ENCODE assay signal across 8 cellular contexts in genomic region chr1:247077234-247077633, GRCh38. TPM values are rescaled to one million over a fixed set of nuclear protein-coding genes. Genes with fewer than 3 reads are reported as not detected.
DNase-seq lines count a peak whose midpoint lies in the region; ATAC-seq and TF ChIP-seq lines count a peak whose summit lies in the region.

No MANE protein-coding gene starts in this region.

- H3K4me3 ChIP-seq in HUES64 (ENCODE audit: low read length): peak overlapping the region; percentile 85
- peak overlapping the region; percentile 89 for H3K4me3 ChIP-seq in mesodermal cell (ENCODE audit: extremely low read depth, insufficient read depth, low read length, poor library complexity, severe bottlenecking)

- WGBS in HUES64: 92% methylated on average over 1 of the region's 2 CpGs
- WGBS in mesodermal cell (ENCODE audit: insufficient coverage in 2 of 2), 2 experiments: no CpG with 5 or more reads among the region's 2 CpGs

- peaks cover 7 to 10% (median 8%) of the 10 kb centered on the region in 3 donors for H3K27me3 Mint-ChIP-seq in CD14-positive monocyte (ENCODE audit: low read depth in 3 of 3)
- H3K27me3 Mint-ChIP-seq in activated naive CD8-positive, alpha-beta T cell treated with anti-CD3 and anti-CD28 coated beads, Interleukin-2, amount 50 U/mL, for 24 hours: peaks cover 3% of the 10 kb centered on the region

- intact Hi-C loops in CD14-positive monocyte (cut with micrococcal nuclease) (loop anchor here (10.0 kb wide), 2 partner anchors 142 to 172 kb away; partner anchors contain the start of gene AHCTF1 (in 2 of the 2)), head of caudate nucleus (cut with DNase I) (no loop called here)

- H3K27ac ChIP-seq in HUES64 (ENCODE audit: low read depth, low read length) (no peak overlapping the region), mesodermal cell (ENCODE audit: low read depth, low read length, severe bottlenecking) (no peak overlapping the region)

- H3K27ac Mint-ChIP-seq in CD14-positive monocyte: no peak overlapping the region
- H3K27ac Mint-ChIP-seq in activated naive CD8-positive, alpha-beta T cell treated with anti-CD3 and anti-CD28 coated beads, Interleukin-2, amount 50 U/mL, for 24 hours: no peak overlapping the region

- ATAC-seq in activated naive CD8-positive, alpha-beta T cell treated with anti-CD3 and anti-CD28 coated beads, Interleukin-2, amount 50 U/mL, for 24 hours: no peak
- ATAC-seq in HG03039 (IDR thresholded peaks at IDR 0.05; ENCODE audit: unreplicated experiment): no peak

- H3K27me3 ChIP-seq in HUES64 (ENCODE audit: insufficient read depth, low read length): no peaks in the 10 kb centered on the region

- no peak for DNase-seq in CD14-positive monocyte (ENCODE audit: low spot score)
- no peak for DNase-seq in activated naive CD8-positive, alpha-beta T cell treated with anti-CD3 and anti-CD28 coated beads, Interleukin-2, amount 50 U/mL, for 24 hours
- DNase-seq in head of caudate nucleus: no peak
- no peak for DNase-seq in hypothalamus (lab: John Stamatoyannopoulos, UW)
- DNase-seq in inferior parietal cortex (ENCODE audit: extremely low spot score): no peak

- H3K4me3 Mint-ChIP-seq in CD14-positive monocyte: peak overlapping the region in 1 of 2 donors; percentile 97
- peak overlapping the region; percentile 89 for H3K4me3 Mint-ChIP-seq in activated naive CD8-positive, alpha-beta T cell treated with anti-CD3 and anti-CD28 coated beads, Interleukin-2, amount 50 U/mL, for 24 hours

- H3K4me1 Mint-ChIP-seq in CD14-positive monocyte: peaks cover 28% of the 10 kb centered on the region
- H3K4me1 Mint-ChIP-seq in activated naive CD8-positive, alpha-beta T cell treated with anti-CD3 and anti-CD28 coated beads, Interleukin-2, amount 50 U/mL, for 24 hours: peaks cover 31% of the 10 kb centered on the region

- peaks cover 10% of the 10 kb centered on the region; the same call in 1 of the 2 replicates for H3K4me1 ChIP-seq in HUES64 (ENCODE audit: insufficient read depth, low read length)
- no peaks in the 10 kb centered on the region for H3K4me1 ChIP-seq in mesodermal cell (ENCODE audit: control insufficient read depth, insufficient read depth, low read length, poor library complexity, severe bottlenecking)

- H3K36me3 ChIP-seq in HUES64 (ENCODE audit: insufficient read depth, low read length) (peaks cover 26% of the 10 kb centered on the region), mesodermal cell (ENCODE audit: control insufficient read depth, insufficient read depth, low read length) (peaks cover 35% of the 10 kb centered on the region)

- H3K9me3 ChIP-seq in HUES64 (ENCODE audit: insufficient read depth, low read depth, low read length): peaks cover 27% of the 10 kb centered on the region
- H3K9me3 ChIP-seq in mesodermal cell (ENCODE audit: control insufficient read depth, low read length): peaks cover 34% of the 10 kb centered on the region

- H3K9me3 Mint-ChIP-seq in CD14-positive monocyte: peaks cover 17 to 42% (median 28%) of the 10 kb centered on the region in 7 donors
- H3K9me3 Mint-ChIP-seq in activated naive CD8-positive, alpha-beta T cell treated with anti-CD3 and anti-CD28 coated beads, Interleukin-2, amount 50 U/mL, for 24 hours: peaks cover 28% of the 10 kb centered on the region

- H3K36me3 Mint-ChIP-seq in CD14-positive monocyte: peaks cover 13 to 18% of the 10 kb centered on the region in 2 donors
- peaks cover 36% of the 10 kb centered on the region for H3K36me3 Mint-ChIP-seq in activated naive CD8-positive, alpha-beta T cell treated with anti-CD3 and anti-CD28 coated beads, Interleukin-2, amount 50 U/mL, for 24 hours (ENCODE audit: low read depth)

- 0 out of 2 replicates have a peak overlapping the region, but pooled peaks have one; percentile 93 for H3K9ac ChIP-seq in HUES64 (ENCODE audit: low read depth, low read length)

- TF ChIP-seq CTCF in CD14-positive monocyte (IDR thresholded peaks at IDR 0.05): peak; percentile 17

RNA-seq across cellular contexts. Expression of gene ZNF670, which starts 1.4 kb away (rescaled TPM):
- 1 to 10 TPM in 1 of 2 donors, under 1 TPM in 1; 0.44 to 1.3 TPM for polyA plus RNA-seq in CD14-positive monocyte
- polyA plus RNA-seq in HUES64 (2013, experiment 1 of 2): 12.8 TPM
- 14.7 TPM for polyA plus RNA-seq in HUES64 (2013, experiment 2 of 2)
- polyA plus RNA-seq in mesodermal cell (2013, experiment 1 of 2): 7.5 TPM
- 7.7 TPM for polyA plus RNA-seq in mesodermal cell (2013, experiment 2 of 2)

RNA-seq across cellular contexts. Expression of gene ZNF669, which starts 26.9 kb away (rescaled TPM):
- 1 to 10 TPM; 8.9 TPM for polyA plus RNA-seq in CD14-positive monocyte
- 13.4 TPM for polyA plus RNA-seq in HUES64 (2013, experiment 1 of 2)
- 14.9 TPM for polyA plus RNA-seq in HUES64 (2013, experiment 2 of 2)
- 11.2 TPM for polyA plus RNA-seq in mesodermal cell (2013, experiment 1 of 2)
- polyA plus RNA-seq in mesodermal cell (2013, experiment 2 of 2): 10.3 TPM
